9 cellular contexts compared by ENCODE assay signal in the genomic region with DNA sequence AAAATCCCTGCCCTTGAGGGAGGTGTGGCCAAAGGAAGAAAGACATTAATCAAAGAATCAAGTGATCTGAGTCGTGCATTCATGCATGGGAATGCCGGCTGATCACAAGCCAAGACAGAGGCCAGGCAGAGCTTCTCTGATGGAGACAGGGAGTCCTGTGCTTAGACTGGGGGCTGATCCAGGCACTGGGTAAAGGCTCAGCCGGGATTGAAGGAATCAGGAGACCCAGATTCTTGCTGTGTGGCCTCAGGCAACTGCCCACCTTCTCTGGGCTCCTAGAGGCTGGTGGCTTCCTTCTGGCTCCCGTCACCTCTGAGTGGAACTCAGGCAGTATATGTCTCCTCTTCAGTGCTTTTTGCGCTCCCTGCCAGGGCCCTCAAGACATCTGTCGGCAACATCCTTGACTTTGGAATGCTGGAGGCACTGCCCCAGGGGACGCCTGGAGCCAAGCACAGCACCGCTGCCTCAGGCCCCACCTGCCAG. TPM values are rescaled to one million over a fixed set of nuclear protein-coding genes. Genes with fewer than 3 reads are reported as not detected.
DNase-seq lines count a peak whose midpoint lies in the region; ATAC-seq and TF ChIP-seq lines count a peak whose summit lies in the region.
"Had no signal": no experiment of that assay in that cellular context is flagged by ENCODE, and none has a peak within 500 bp of the region (broad histone marks: within the 10 kb centered on the region; RNA-seq: fewer than 3 reads in every experiment).

No MANE protein-coding gene starts in this region.

- H4K20me1 ChIP-seq in GM23248 (ENCODE audit: insufficient read depth) = no peaks in the 10 kb centered on the region

- 35 to 39% methylated on average over 8 of the region's 8 CpGs for WGBS in GM23248 (ENCODE audit: low coverage in 1 of 2, low lambda C conversion rate in 2 of 2, missing lambda C conversion rate in 2 of 2), 2 experiments

- H3K4me3 ChIP-seq in GM23248 (no peak overlapping the region), RWPE2 (ENCODE audit: severe bottlenecking) (no peak overlapping the region), skeletal muscle tissue (ENCODE audit: low read length in 3 of 3) (no peak overlapping the region)
- no peak overlapping the region for H3K4me3 ChIP-seq in CD8-positive, alpha-beta T cell (ENCODE audit: low read depth, low read length)

- H3K9me2 ChIP-seq in GM23248 (ENCODE audit: insufficient read depth) = no peaks in the 10 kb centered on the region

- TF ChIP-seq CTCF in RWPE2 (IDR thresholded peaks at IDR 0.05; ENCODE audit: poor library complexity, severe bottlenecking) = no peak
- no peak for TF ChIP-seq CTCF in glutamatergic neuron (IDR thresholded peaks at IDR 0.05; ENCODE audit: partially characterized antibody, unreplicated experiment)
- no peak for TF ChIP-seq CTCF in CD8-positive, alpha-beta T cell (IDR thresholded peaks at IDR 0.05)

- peaks cover 29% of the 10 kb centered on the region for H3K27me3 Mint-ChIP-seq in glutamatergic neuron (ENCODE audit: unreplicated experiment)
- H3K27me3 Mint-ChIP-seq in CD8-positive, alpha-beta T cell (ENCODE audit: low read depth) = no peaks in the 10 kb centered on the region

- CTCF ChIA-PET in CD8-positive, alpha-beta T cell (lab: Charles Lee) = interaction anchor here (1.9 kb wide), 1 partner anchor 113 kb away, joined by 5 read pairs; no protein-coding TSS in a partner anchor

- peaks cover 14% of the 10 kb centered on the region for H3K9me3 Mint-ChIP-seq in glutamatergic neuron (ENCODE audit: unreplicated experiment)
- no peaks in the 10 kb centered on the region for H3K9me3 Mint-ChIP-seq in CD8-positive, alpha-beta T cell
- H3K9me3 Mint-ChIP-seq: dendritic cell treated with granulocyte-macrophage colony-stimulating factor and Interleukin-4, amounts not matched to agents 40 ng/mL and 50 ng/mL, for 4 days had no signal

- no peaks in the 10 kb centered on the region for H3K36me3 Mint-ChIP-seq in glutamatergic neuron (ENCODE audit: unreplicated experiment)
- H3K36me3 Mint-ChIP-seq in CD8-positive, alpha-beta T cell = no peaks in the 10 kb centered on the region

- ATAC-seq in RWPE2 (ENCODE audit: low read depth) = no peak; the same call in 2 of the 3 replicates
- no peak for ATAC-seq in CD8-positive, alpha-beta T cell

- H3K27me3 ChIP-seq in GM23248 (replicated peaks; ENCODE audit: insufficient read depth) (no peaks in the 10 kb centered on the region), RWPE2 (ENCODE audit: insufficient read depth, poor library complexity, severe bottlenecking) (no peaks in the 10 kb centered on the region), skeletal muscle tissue (ENCODE audit: control insufficient read depth in 3 of 3, insufficient read depth in 3 of 3, low read length in 3 of 3) (no peaks in the 10 kb centered on the region)
- no peaks in the 10 kb centered on the region for H3K27me3 ChIP-seq in CD8-positive, alpha-beta T cell (ENCODE audit: insufficient read depth, low read length)

- H3K27ac Mint-ChIP-seq in glutamatergic neuron (ENCODE audit: unreplicated experiment) = peak overlapping the region; percentile 36
- H3K27ac Mint-ChIP-seq in CD8-positive, alpha-beta T cell = no peak overlapping the region
- H3K27ac Mint-ChIP-seq: dendritic cell treated with granulocyte-macrophage colony-stimulating factor and Interleukin-4, amounts not matched to agents 40 ng/mL and 50 ng/mL, for 4 days had no signal

- peaks cover 27% of the 10 kb centered on the region for H3K4me1 ChIP-seq in GM23248 (ENCODE audit: insufficient read depth)
- H3K4me1 ChIP-seq in RWPE2 (ENCODE audit: insufficient read depth, poor library complexity, severe bottlenecking) = peaks cover 32% of the 10 kb centered on the region
- H3K4me1 ChIP-seq in skeletal muscle tissue (ENCODE audit: control insufficient read depth in 3 of 3, insufficient read depth in 3 of 3, low read length in 3 of 3) = peaks cover 71 to 87% (median 80%) of the 10 kb centered on the region in 3 donors
- peaks cover 33% of the 10 kb centered on the region for H3K4me1 ChIP-seq in CD8-positive, alpha-beta T cell (ENCODE audit: insufficient read depth, low read length)

- H3K4me2 ChIP-seq in GM23248 (ENCODE audit: unreplicated experiment) = no peak overlapping the region

- H3K79me2 ChIP-seq in GM23248 (ENCODE audit: insufficient read depth) = peaks cover 89% of the 10 kb centered on the region

- DNase-seq in GM23248 (peak; percentile 45), RWPE2 (ENCODE audit: low spot score) (no peak), glutamatergic neuron (no peak), midbrain (lab: John Stamatoyannopoulos, UW) (no peak), NCI-H1092 treated with DMSO at 0.1 percent for 48 hours (lab: John Stamatoyannopoulos, UW) (no peak)
- no peak for DNase-seq in CD8-positive, alpha-beta T cell
- DNase-seq in effector CD4-positive, alpha-beta T cell = no peak

- peak overlapping the region; percentile 71 for H3K4me3 Mint-ChIP-seq in glutamatergic neuron (ENCODE audit: unreplicated experiment)
- no peak overlapping the region for H3K4me3 Mint-ChIP-seq in CD8-positive, alpha-beta T cell
- H3K4me3 Mint-ChIP-seq: dendritic cell treated with granulocyte-macrophage colony-stimulating factor and Interleukin-4, amounts not matched to agents 40 ng/mL and 50 ng/mL, for 4 days had no signal

- H2AFZ ChIP-seq in GM23248 = no peak overlapping the region

- H3K9ac ChIP-seq in GM23248 = no peak overlapping the region
- H3K9ac ChIP-seq in skeletal muscle tissue (ENCODE audit: low read depth in 1 of 3, low read length in 3 of 3) = peak overlapping the region in 2 of 3 donors; percentile 11 to 50

- H3K27ac ChIP-seq in GM23248 (no peak overlapping the region), RWPE2 (ENCODE audit: poor library complexity, severe bottlenecking) (peak overlapping the region; percentile 98), skeletal muscle tissue (ENCODE audit: low read depth, low read length) (no peak overlapping the region)
- no peak overlapping the region for H3K27ac ChIP-seq in CD8-positive, alpha-beta T cell (ENCODE audit: low read depth, low read length)

- peaks cover 48% of the 10 kb centered on the region for H3K4me1 Mint-ChIP-seq in glutamatergic neuron (ENCODE audit: low read depth, unreplicated experiment)
- peaks cover 39% of the 10 kb centered on the region for H3K4me1 Mint-ChIP-seq in CD8-positive, alpha-beta T cell (ENCODE audit: low read depth)

- POLR2A ChIA-PET in CD8-positive, alpha-beta T cell (lab: Charles Lee) = no interaction called here

- peaks cover 9% of the 10 kb centered on the region for H3F3A ChIP-seq in GM23248 (ENCODE audit: insufficient read depth)

- H3K36me3 ChIP-seq in GM23248 (ENCODE audit: low read depth) = no peaks in the 10 kb centered on the region
- peaks cover 29% of the 10 kb centered on the region for H3K36me3 ChIP-seq in RWPE2 (ENCODE audit: low read depth)
- peaks cover 0 to 2% (median 0%) of the 10 kb centered on the region in 3 donors for H3K36me3 ChIP-seq in skeletal muscle tissue (ENCODE audit: control insufficient read depth in 3 of 3, insufficient read depth in 3 of 3, low read length in 3 of 3)
- peaks cover 4% of the 10 kb centered on the region for H3K36me3 ChIP-seq in CD8-positive, alpha-beta T cell (ENCODE audit: insufficient read depth, low read length)

- in situ Hi-C loops in GM23248 (cut with MboI) = loop anchor here (25.0 kb wide), 2 partner anchors 163 to 338 kb away; a partner anchor contains a TSS

- intact Hi-C loops in CD8-positive, alpha-beta T cell (cut with DNase I, micrococcal nuclease) = no loop called here

- H3K9me3 ChIP-seq in GM23248 (ENCODE audit: low read depth) (no peaks in the 10 kb centered on the region), RWPE2 (ENCODE audit: severe bottlenecking) (no peaks in the 10 kb centered on the region), skeletal muscle tissue (ENCODE audit: control insufficient read depth in 3 of 3, low read length in 3 of 3) (no peaks in the 10 kb centered on the region)
- no peaks in the 10 kb centered on the region for H3K9me3 ChIP-seq in CD8-positive, alpha-beta T cell (ENCODE audit: low read length)

RNA-seq across cellular contexts. Expression of a gene that starts 17.7 kb away (rescaled TPM):
- total RNA-seq in GM23248 (2014; rRNA removed; shearing (Covaris generic)) = 9.1 and 17.8 TPM in 2 replicates
- polyA plus RNA-seq in GM23248 (2016; fragmentation: Nextera tagmentation; extraction: Ambion mirVana) = 4.4 and 5.2 TPM in 2 replicates
- total RNA-seq in glutamatergic neuron (ENCODE audit: unreplicated experiment) (70.2 TPM), skeletal muscle tissue (3.1 TPM)
- total RNA-seq in CD8-positive, alpha-beta T cell = 10 to 100 TPM; 22.9 to 23.5 TPM
